ENCODE assay signal across 8 cellular contexts in genomic region chr3:189304465-189305341, GRCh38.
DNase-seq lines count a peak whose midpoint lies in the region; ATAC-seq and TF ChIP-seq lines count a peak whose summit lies in the region.

No MANE protein-coding gene starts in this region.

- H3K9me3 Mint-ChIP-seq in stimulated activated naive CD8-positive, alpha-beta T cell treated with anti-CD3 and anti-CD28 coated beads, Interleukin-15, Interleukin-2, amounts not matched to agents 100 ng/mL and 50 ng/mL, for 24 hours: no peaks in the 10 kb centered on the region

- no peaks in the 10 kb centered on the region for H4K20me1 ChIP-seq in PC-9 (ENCODE audit: insufficient read depth)
- H4K20me1 ChIP-seq in SK-N-SH (ENCODE audit: insufficient read depth): no peaks in the 10 kb centered on the region

- H3F3A ChIP-seq in PC-9 (ENCODE audit: insufficient read depth, low read depth): peaks cover 38% of the 10 kb centered on the region
- no peaks in the 10 kb centered on the region for H3F3A ChIP-seq in SK-N-SH (replicated peaks; ENCODE audit: insufficient read depth)

- intact Hi-C loops in PC-9 (cut with micrococcal nuclease; ENCODE audit: unreplicated experiment): loop anchor here (1.0 to 2.0 kb wide), 12 partner anchors 11 to 640 kb away; no protein-coding TSS in a partner anchor

- ATAC-seq in stimulated activated naive CD8-positive, alpha-beta T cell treated with anti-CD3 and anti-CD28 coated beads, Interleukin-15, Interleukin-2, amounts not matched to agents 100 U/mL and 50 U/mL, for 24 hours: no peak
- no peak for ATAC-seq in GM18858 (IDR thresholded peaks at IDR 0.05; ENCODE audit: unreplicated experiment)

- no peak for TF ChIP-seq EP300 in suprapubic skin (IDR thresholded peaks at IDR 0.05)
- no peak for TF ChIP-seq EP300 in SK-N-SH (IDR thresholded peaks at IDR 0.05; ENCODE audit: borderline replicate concordance in 1 of 2, low read depth in 1 of 2, low read length in 1 of 2)

- H3K27ac ChIP-seq in PC-9 (peak overlapping the region; percentile 85), epithelial cell of prostate (peak overlapping the region; percentile 77), suprapubic skin (peak overlapping the region; percentile 76), SK-N-SH (ENCODE audit: low read depth in 2 of 2, low read length in 1 of 2) (no peak overlapping the region)

- H3K4me1 ChIP-seq in PC-9 (replicated peaks; ENCODE audit: insufficient read depth) (peaks cover 44% of the 10 kb centered on the region), suprapubic skin (peaks cover 40% of the 10 kb centered on the region), SK-N-SH (ENCODE audit: control insufficient read depth in 1 of 2, insufficient read depth in 2 of 2, low read depth in 1 of 2, low read length in 1 of 2) (peaks cover 0 to 8% of the 10 kb centered on the region in 2 experiments; a peak in 1 of 4 replicates)

- H3K4me3 ChIP-seq in PC-9 (peak overlapping the region; percentile 27; the same call in 1 of the 2 replicates), suprapubic skin (no peak overlapping the region), SK-N-SH (ENCODE audit: low read depth in 2 of 2, low read length in 1 of 2) (no peak overlapping the region)

- H3K27ac Mint-ChIP-seq in stimulated activated naive CD8-positive, alpha-beta T cell treated with anti-CD3 and anti-CD28 coated beads, Interleukin-15, Interleukin-2, amounts not matched to agents 100 ng/mL and 50 ng/mL, for 24 hours: peak overlapping the region; percentile 80

- no peaks in the 10 kb centered on the region for H3K27me3 Mint-ChIP-seq in stimulated activated naive CD8-positive, alpha-beta T cell treated with anti-CD3 and anti-CD28 coated beads, Interleukin-15, Interleukin-2, amounts not matched to agents 100 ng/mL and 50 ng/mL, for 24 hours

- TF ChIP-seq RAD21 in SK-N-SH (IDR thresholded peaks at IDR 0.05; ENCODE audit: low read length): no peak

- TF ChIP-seq POLR2A in suprapubic skin (IDR thresholded peaks at IDR 0.05): no peak

- POLR2A ChIA-PET in PC-9 (lab: Charles Lee; ENCODE audit: unreplicated experiment) (interaction anchor here (0.5 to 1.7 kb wide), 19 partner anchors 11 to 1659 kb away, joined by 3 to 15 read pairs (median 5); no protein-coding TSS in a partner anchor), SK-N-SH (lab: Yijun Ruan, JAX) (no interaction called here)

- H3K36me3 Mint-ChIP-seq in stimulated activated naive CD8-positive, alpha-beta T cell treated with anti-CD3 and anti-CD28 coated beads, Interleukin-15, Interleukin-2, amounts not matched to agents 100 ng/mL and 50 ng/mL, for 24 hours (ENCODE audit: low read depth): peaks cover 5% of the 10 kb centered on the region

- no peak for DNase-seq in stimulated activated naive CD8-positive, alpha-beta T cell treated with anti-CD3 and anti-CD28 coated beads, Interleukin-15, Interleukin-2, amounts not matched to agents 100 U/mL and 50 U/mL, for 24 hours
- peak; percentile 93 to 99 for DNase-seq in PC-9
- peak; percentile 75 for DNase-seq in epithelial cell of prostate (ENCODE audit: low read depth, low spot score)
- peak in 1 of 2 donors; percentile 68 for DNase-seq in suprapubic skin (ENCODE audit: low spot score in 2 of 2)
- no peak for DNase-seq in SK-N-SH
- no peak for DNase-seq in SW 1271 (lab: John Stamatoyannopoulos, UW)

- CTCF ChIA-PET in PC-9 (lab: Charles Lee): interaction anchor here (0.6 to 1.5 kb wide), 5 partner anchors 20 to 644 kb away, joined by 3 to 17 read pairs (median 4); no protein-coding TSS in a partner anchor
- CTCF ChIA-PET in SK-N-SH (lab: Yijun Ruan, JAX): no interaction called here

- H3K9me2 ChIP-seq in PC-9 (ENCODE audit: insufficient read depth) (no peaks in the 10 kb centered on the region), SK-N-SH (no peaks in the 10 kb centered on the region)

- peak overlapping the region; percentile 70 for H3K4me2 ChIP-seq in PC-9
- H3K4me2 ChIP-seq in SK-N-SH: no peak overlapping the region

- H3K36me3 ChIP-seq in PC-9 (ENCODE audit: low read depth) (peaks cover 8% of the 10 kb centered on the region), suprapubic skin (no peaks in the 10 kb centered on the region), SK-N-SH (replicated peaks in 1 of 2; ENCODE audit: control insufficient read depth in 1 of 2, insufficient read depth in 2 of 2, low read length in 1 of 2) (no peaks in the 10 kb centered on the region)

- H3K9me3 ChIP-seq in PC-9 (ENCODE audit: insufficient read depth, low read depth): peaks cover 50% of the 10 kb centered on the region
- H3K9me3 ChIP-seq in suprapubic skin: no peaks in the 10 kb centered on the region
- H3K9me3 ChIP-seq in SK-N-SH: no peaks in the 10 kb centered on the region

- BruUV-seq in PC-9 (replicated peaks; lab: Mats Ljungman, UMichigan): TSS peak; percentile 84

- H2AFZ ChIP-seq in PC-9 (peak overlapping the region; percentile 20; the same call in 1 of the 2 replicates), SK-N-SH (ENCODE audit: low read depth) (no peak overlapping the region)

- no peak overlapping the region for H3K9ac ChIP-seq in SK-N-SH

- no peak for TF ChIP-seq CTCF in PC-9 (conservative IDR thresholded peaks at IDR 0.05)
- TF ChIP-seq CTCF in suprapubic skin (IDR thresholded peaks at IDR 0.05): no peak
- no peak for TF ChIP-seq CTCF in SK-N-SH (IDR thresholded peaks at IDR 0.05)

- WGBS in suprapubic skin: 45% methylated on average over 10 of the region's 10 CpGs
- WGBS in SK-N-SH (ENCODE audit: low lambda C conversion rate): 1% methylated on average over 10 of the region's 10 CpGs

- peak overlapping the region; percentile 22 for H3K4me3 Mint-ChIP-seq in stimulated activated naive CD8-positive, alpha-beta T cell treated with anti-CD3 and anti-CD28 coated beads, Interleukin-15, Interleukin-2, amounts not matched to agents 100 ng/mL and 50 ng/mL, for 24 hours

- H3K27me3 ChIP-seq in PC-9 (ENCODE audit: insufficient read depth, low read depth) (no peaks in the 10 kb centered on the region), suprapubic skin (no peaks in the 10 kb centered on the region), SK-N-SH (ENCODE audit: insufficient read depth) (no peaks in the 10 kb centered on the region)

- peaks cover 64% of the 10 kb centered on the region for H3K4me1 Mint-ChIP-seq in stimulated activated naive CD8-positive, alpha-beta T cell treated with anti-CD3 and anti-CD28 coated beads, Interleukin-15, Interleukin-2, amounts not matched to agents 100 ng/mL and 50 ng/mL, for 24 hours (ENCODE audit: low read depth)

- H3K79me2 ChIP-seq in PC-9 (ENCODE audit: low read depth): no peaks in the 10 kb centered on the region
- H3K79me2 ChIP-seq in SK-N-SH (ENCODE audit: insufficient read depth): no peaks in the 10 kb centered on the region

TF ChIP-seq in SK-N-SH, 30 proteins besides CTCF, POLR2A, EP300 and RAD21:
- no peak for TF ChIP-seq CHD2 (IDR thresholded peaks at IDR 0.05; ENCODE audit: low read length, partially characterized antibody)

Comparison
In these comparisons a context has a peak if more than half of its experiments do, and no peak if none do; other contexts are left out.
1. DNase-seq: peak in PC-9 (2 of 2) and epithelial cell of prostate (single experiment); none in stimulated activated naive CD8-positive, alpha-beta T cell treated with anti-CD3 and anti-CD28 coated beads, Interleukin-15, Interleukin-2, amounts not matched to agents 100 U/mL and 50 U/mL, for 24 hours (single experiment), SK-N-SH (single experiment) and SW 1271 (0 of 2).
2. H3K27ac ChIP-seq: peak in PC-9 (single experiment), epithelial cell of prostate (single experiment) and suprapubic skin (single experiment); none in SK-N-SH (0 of 2).